In genomic region chr14:68559949-68560348, GRCh38 we compare ENCODE assay signal across 25 cellular contexts.
"Had no signal": no experiment of that assay in that cellular context is flagged by ENCODE, and none has a peak within 500 bp of the region (broad histone marks: within the 10 kb centered on the region; RNA-seq: fewer than 3 reads in every experiment).

No MANE protein-coding gene starts in this region.

- H3K27me3 ChIP-seq: heart right ventricle, pancreas, sigmoid colon, stomach, tibial artery, upper lobe of right lung, vagina had no signal

- FAIRE-seq: endometrium, frontal cortex, islet of Langerhans, pancreas had no signal

- DNase-seq: effector memory CD8-positive, alpha-beta T cell; glutamatergic neuron; heart right ventricle; hippocampal formation; left cardiac atrium; left ventricle myocardium inferior; lower lobe of right lung; naive thymus-derived CD4-positive, alpha-beta T cell; nephron progenitor cell; occipital lobe; pancreas; sigmoid colon; stimulated activated CD4-positive, alpha-beta T cell treated with anti-CD3 and anti-CD28 coated beads, Interleukin-2, amount 100 ng/mL, for 24 hours; stimulated activated CD4-positive, alpha-beta T cell treated with anti-CD3 and anti-CD28 coated beads, Interleukin-4, amount 100 ng/mL, for 24 hours; stimulated activated naive CD4-positive, alpha-beta T cell treated with Interleukin-2 at 50 U/mL for 16 hours; tibial artery; upper lobe of right lung had no signal

- H3K9me3 Mint-ChIP-seq: effector memory CD8-positive, alpha-beta T cell; memory B cell; naive thymus-derived CD4-positive, alpha-beta T cell; stimulated activated effector memory CD8-positive, alpha-beta T cell treated with anti-CD3 and anti-CD28 coated beads, Interleukin-12 subunit alpha, Interleukin-12 subunit beta, amount 100 ng/mL, for 72 hours had no signal

- H3K4me3 Mint-ChIP-seq: effector memory CD8-positive, alpha-beta T cell; memory B cell; naive thymus-derived CD4-positive, alpha-beta T cell; stimulated activated effector memory CD8-positive, alpha-beta T cell treated with anti-CD3 and anti-CD28 coated beads, Interleukin-12 subunit alpha, Interleukin-12 subunit beta, amount 100 ng/mL, for 72 hours had no signal

- H3K4me3 ChIP-seq: coronary artery, heart right ventricle, left ventricle myocardium inferior, lower lobe of right lung, pancreas, sigmoid colon, stomach, tibial artery, upper lobe of right lung, vagina had no signal

- H3K36me3 Mint-ChIP-seq: stimulated activated effector memory CD8-positive, alpha-beta T cell treated with anti-CD3 and anti-CD28 coated beads, Interleukin-12 subunit alpha, Interleukin-12 subunit beta, amount 100 ng/mL, for 72 hours had no signal

- H3K27me3 Mint-ChIP-seq: effector memory CD8-positive, alpha-beta T cell; memory B cell; naive thymus-derived CD4-positive, alpha-beta T cell had no signal

- H3K36me3 ChIP-seq: heart right ventricle, left ventricle myocardium inferior, lower lobe of right lung, pancreas, sigmoid colon, stomach, tibial artery, upper lobe of right lung, vagina had no signal

- ATAC-seq: effector memory CD8-positive, alpha-beta T cell; heart right ventricle; left cardiac atrium; lower lobe of right lung; naive thymus-derived CD4-positive, alpha-beta T cell; pancreas; stimulated activated effector memory CD8-positive, alpha-beta T cell treated with anti-CD3 and anti-CD28 coated beads, Interleukin-12 subunit alpha, Interleukin-12 subunit beta, amount 100 ng/mL, for 72 hours; upper lobe of right lung had no signal

- H3K27ac ChIP-seq: heart right ventricle, left ventricle myocardium inferior, lower lobe of right lung, pancreas, sigmoid colon, stomach, tibial artery, upper lobe of right lung, vagina had no signal

- H3K9me3 ChIP-seq: heart right ventricle, left ventricle myocardium inferior, lower lobe of right lung, pancreas, sigmoid colon, stomach, tibial artery, upper lobe of right lung, vagina had no signal

- H3K27ac Mint-ChIP-seq: effector memory CD8-positive, alpha-beta T cell; memory B cell; nephron progenitor cell had no signal
